In genomic region chr9:7935666-7936065, GRCh38 we compare ENCODE assay signal across 9 cellular contexts.
A peak's percentile ranks its signal among the peaks of the same experiment; 100 is the strongest.
DNase-seq lines count a peak whose midpoint lies in the region; ATAC-seq, FAIRE-seq and TF ChIP-seq lines count a peak whose summit lies in the region.
"Had no signal": no experiment of that assay in that cellular context is flagged by ENCODE, and none has a peak within 500 bp of the region (broad histone marks: within the 10 kb centered on the region; RNA-seq: fewer than 3 reads in every experiment).

No MANE protein-coding gene starts in this region.

- no peak overlapping the region for H3K9ac ChIP-seq in BLaER1

- H3K4me3 ChIP-seq in BLaER1 (no peak overlapping the region), bronchial epithelial cell (ENCODE audit: low read depth, low read length) (no peak overlapping the region), testis (no peak overlapping the region)

- H3K4me2 ChIP-seq in BLaER1: peak overlapping the region; percentile 46

- H3K27me3 ChIP-seq in BLaER1: no peaks in the 10 kb centered on the region
- no peaks in the 10 kb centered on the region for H3K27me3 ChIP-seq in bronchial epithelial cell (ENCODE audit: control insufficient read depth, insufficient read depth, low read length)
- H3K27me3 ChIP-seq in testis: no peaks in the 10 kb centered on the region

- 42 to 49% methylated on average over 2 of the region's 2 CpGs for WGBS in testis, 2 donors

- FAIRE-seq in bronchial epithelial cell (lab: Jason Lieb, UNC): no peak

- peaks cover 14% of the 10 kb centered on the region for H3K4me1 ChIP-seq in BLaER1
- H3K4me1 ChIP-seq in testis: no peaks in the 10 kb centered on the region

- peaks cover 26% of the 10 kb centered on the region for H3K9me3 ChIP-seq in BLaER1
- no peaks in the 10 kb centered on the region for H3K9me3 ChIP-seq in testis

- intact Hi-C loops in testis (cut with DNase I; ENCODE audit: low total_unique reads): no loop called here

- H4K20me1 ChIP-seq in BLaER1: no peaks in the 10 kb centered on the region

- no peaks in the 10 kb centered on the region for H3K36me3 ChIP-seq in BLaER1
- no peaks in the 10 kb centered on the region for H3K36me3 ChIP-seq in bronchial epithelial cell (ENCODE audit: control insufficient read depth, insufficient read depth, low read length)
- no peaks in the 10 kb centered on the region for H3K36me3 ChIP-seq in testis (ENCODE audit: low read depth, missing control alignments)

- ATAC-seq in GM19395 (IDR thresholded peaks at IDR 0.05; ENCODE audit: unreplicated experiment) (peak; percentile 81), HG03442 (IDR thresholded peaks at IDR 0.05; ENCODE audit: unreplicated experiment) (peak; percentile 80), left lobe of liver (no peak)

- no peak for TF ChIP-seq CTCF in bronchial epithelial cell (IDR thresholded peaks at IDR 0.05; ENCODE audit: insufficient read depth, low read length, severe bottlenecking)
- TF ChIP-seq CTCF in testis (IDR thresholded peaks at IDR 0.05): no peak

- DNase-seq in bronchial epithelial cell (ENCODE audit: low read depth) (peak; percentile 12), GM03348 (ENCODE audit: low spot score) (no peak), NCI-H748 (lab: John Stamatoyannopoulos, UW; ENCODE audit: unreplicated experiment) (no peak), testis (no peak), left lobe of liver (ENCODE audit: low spot score) (no peak)
- DNase-seq: erythroblast had no signal

- H3K27ac ChIP-seq in BLaER1 (peak overlapping the region; percentile 51), testis (no peak overlapping the region)

- TF ChIP-seq POLR2A in testis (IDR thresholded peaks at IDR 0.05): no peak
